Comparison of ENCODE assay signal across 8 cellular contexts in the genomic region with DNA sequence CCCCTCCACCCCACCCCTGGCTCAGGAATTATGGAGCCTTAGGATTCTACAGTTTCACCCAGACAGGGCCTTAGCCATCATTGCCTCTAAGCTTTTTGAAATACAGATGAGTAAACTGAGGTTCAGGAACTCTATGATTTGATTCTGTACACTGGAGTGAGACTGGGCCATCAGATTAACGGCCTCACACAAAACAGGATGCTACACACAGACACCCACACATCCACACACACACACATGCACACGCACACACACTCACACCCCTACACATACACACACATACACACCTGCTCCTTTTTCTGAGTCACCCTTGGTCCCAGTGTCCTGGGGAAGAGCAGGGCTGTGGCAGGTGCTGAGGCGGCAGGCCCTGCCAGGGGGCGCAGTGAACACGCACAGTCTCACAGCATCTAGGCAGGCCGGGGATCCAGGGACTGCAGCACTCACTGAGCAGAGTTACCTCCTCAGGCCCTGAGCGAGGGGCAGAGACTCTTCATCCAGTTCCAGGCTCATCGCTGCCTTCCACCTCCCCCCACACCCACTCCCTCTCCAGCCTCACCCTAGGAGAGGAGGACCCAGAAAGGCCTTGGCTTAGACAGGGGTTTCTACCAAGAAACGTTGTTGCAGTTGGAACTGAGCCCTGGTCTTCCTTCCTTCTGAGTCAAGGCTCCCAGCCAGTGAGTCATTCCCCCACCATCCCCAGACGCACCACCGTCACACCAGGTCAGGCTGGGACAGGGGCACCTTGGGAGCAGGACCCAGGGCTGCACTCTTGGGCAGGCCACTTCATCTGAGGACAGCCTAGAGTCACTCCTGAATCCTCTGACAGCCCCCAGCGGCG.
DNase-seq lines count a peak whose midpoint lies in the region; ATAC-seq, FAIRE-seq and TF ChIP-seq lines count a peak whose summit lies in the region.

No MANE protein-coding gene starts in this region.

- peak overlapping the region; percentile 100 for H3K56ac ChIP-seq in IMR-90 (ENCODE audit: extremely low read depth, insufficient read depth, low read length)

- TF ChIP-seq POLR2A in IMR-90 (IDR thresholded peaks at IDR 0.05; ENCODE audit: low read depth, low read length): peak; percentile 75
- no peak for TF ChIP-seq POLR2A in GM12892 (IDR thresholded peaks at IDR 0.05; ENCODE audit: low read depth, low read length)

- H4K8ac ChIP-seq in IMR-90 (ENCODE audit: low read depth in 2 of 2, low read length in 2 of 2): peak overlapping the region; percentile 99 to 100

- peaks cover 36% of the 10 kb centered on the region for H3K4me1 ChIP-seq in IMR-90 (ENCODE audit: control insufficient read depth, insufficient read depth, low read length)
- H3K4me1 ChIP-seq in small intestine (ENCODE audit: control insufficient read depth in 2 of 2, insufficient read depth in 1 of 2, low read depth in 1 of 2, low read length in 1 of 2): no peaks in the 10 kb centered on the region

- peaks cover 3% of the 10 kb centered on the region; the same call in 1 of the 2 replicates for H4K20me1 ChIP-seq in IMR-90 (ENCODE audit: insufficient read depth, low read length)

- H4K5ac ChIP-seq in IMR-90 (ENCODE audit: low read depth, low read length): peak overlapping the region; percentile 82

- peak overlapping the region; percentile 89 for H3K18ac ChIP-seq in IMR-90 (ENCODE audit: low read depth, low read length)

- peak overlapping the region; percentile 16; the same call in 1 of the 2 replicates for H3K4me3 ChIP-seq in IMR-90 (ENCODE audit: insufficient read depth, low read depth, low read length)
- no peak overlapping the region for H3K4me3 ChIP-seq in small intestine (ENCODE audit: low read depth in 1 of 2, low read length in 2 of 2)

- no TSS peak for BruUV-seq in IMR-90 (replicated peaks; lab: Mats Ljungman, UMichigan)

- H2AFZ ChIP-seq in IMR-90 (replicated peaks; ENCODE audit: low read length, poor library complexity): peak overlapping the region; percentile 88

- intact Hi-C loops in IMR-90 (cut with micrococcal nuclease) (loop anchor here (1.0 to 5.0 kb wide), 12 partner anchors 32 to 675 kb away; a partner anchor contains a TSS), left ventricle myocardium superior (cut with micrococcal nuclease) (loop anchor here (10.0 kb wide), 1 partner anchor 363 kb away; no protein-coding TSS in a partner anchor)

- peak overlapping the region; percentile 100 for H4K91ac ChIP-seq in IMR-90 (ENCODE audit: insufficient read depth, low read depth, low read length)

- peak overlapping the region; percentile 100 for H2BK20ac ChIP-seq in IMR-90 (ENCODE audit: low read depth, low read length)

- dilution Hi-C loops in IMR-90 (cut with HindIII; ENCODE audit: low sequenced_read_pairs, unreplicated experiment): no loop called here

- no peaks in the 10 kb centered on the region for H3K27me3 ChIP-seq in IMR-90 (ENCODE audit: control insufficient read depth, insufficient read depth, low read length)
- H3K27me3 ChIP-seq in small intestine (ENCODE audit: control insufficient read depth in 2 of 2, insufficient read depth in 2 of 2, low read length in 2 of 2): no peaks in the 10 kb centered on the region

- peak overlapping the region; percentile 100 for H2AK5ac ChIP-seq in IMR-90 (ENCODE audit: low read depth, low read length)

- peak overlapping the region; percentile 100 for H3K14ac ChIP-seq in IMR-90 (replicated peaks; ENCODE audit: low read depth, low read length)

- in situ Hi-C loops in IMR-90 (cut with MboI; ENCODE audit: low sequenced_read_pairs): loop anchor here (25.0 kb wide), 1 partner anchor 1250 kb away; no protein-coding TSS in a partner anchor

- DNase-seq in D721Med (ENCODE audit: insufficient read length, low spot score): no peak
- DNase-seq in IMR-90: peak; percentile 99
- DNase-seq in UCSD-AML1 (lab: John Stamatoyannopoulos, UW; ENCODE audit: unreplicated experiment): peak; percentile 68
- peak; percentile 55 for DNase-seq in left ventricle myocardium superior
- DNase-seq in small intestine: peak; percentile 33
- DNase-seq in GM12892 (ENCODE audit: insufficient read length): no peak

- POLR2A ChIA-PET in IMR-90 (lab: Charles Lee; ENCODE audit: unreplicated experiment): interaction anchor here (0.6 to 1.6 kb wide), 7 partner anchors 29 to 465 kb away, joined by 3 to 9 read pairs (median 3); a partner anchor contains a TSS

- FAIRE-seq in D721Med (lab: Jason Lieb, UNC) (no peak), small intestine (lab: Jason Lieb, UNC) (no peak), GM12892 (lab: Jason Lieb, UNC) (no peak)

- H3K4me2 ChIP-seq in IMR-90 (ENCODE audit: low read depth, low read length): peak overlapping the region; percentile 60

- peaks cover 16 to 45% of the 10 kb centered on the region in 2 experiments for H3K79me1 ChIP-seq in IMR-90 (ENCODE audit: low read depth in 1 of 2, low read length in 2 of 2)

- H2BK15ac ChIP-seq in IMR-90 (ENCODE audit: low read depth, low read length): peak overlapping the region; percentile 99

- 0% methylated on average over 1 of the region's 13 CpGs; no CpG with 5 or more reads in 1 of the 2 experiments for WGBS in IMR-90 (ENCODE audit: extremely low coverage in 2 of 2, insufficient read length in 1 of 2), 2 experiments
- 50 to 71% (median 67%) methylated on average over 13 of the region's 13 CpGs for WGBS in small intestine, 3 donors

- H3K9me1 ChIP-seq in IMR-90 (ENCODE audit: insufficient read depth, low read length): peaks cover 26% of the 10 kb centered on the region

- peak overlapping the region; percentile 99 for H2AK9ac ChIP-seq in IMR-90 (replicated peaks; ENCODE audit: low read depth, low read length, poor library complexity)

- H3K4ac ChIP-seq in IMR-90 (ENCODE audit: low read depth, low read length): peak overlapping the region; percentile 100

- H3K23ac ChIP-seq in IMR-90 (ENCODE audit: low read depth, low read length): peak overlapping the region; percentile 100

- H3K27ac ChIP-seq in IMR-90 (ENCODE audit: insufficient read depth, low read length): peak overlapping the region; percentile 97
- peak overlapping the region in 1 of 2 donors; percentile 73 for H3K27ac ChIP-seq in small intestine (ENCODE audit: low read depth in 1 of 2, low read length in 1 of 2)

- peak overlapping the region; percentile 100 for H2BK5ac ChIP-seq in IMR-90 (ENCODE audit: low read depth, low read length, poor library complexity, severe bottlenecking)

- H3K9ac ChIP-seq in IMR-90 (ENCODE audit: low read depth, low read length): peak overlapping the region; percentile 93

- H2BK120ac ChIP-seq in IMR-90 (ENCODE audit: low read depth, low read length): peak overlapping the region; percentile 100

- TF ChIP-seq CTCF in D721Med (IDR thresholded peaks at IDR 0.05; ENCODE audit: insufficient read depth, missing control alignments): peak; percentile 28
- peak; percentile 60 for TF ChIP-seq CTCF in IMR-90 (conservative IDR thresholded peaks at IDR 0.05; ENCODE audit: low read depth, low read length)

- ATAC-seq in IMR-90 (ENCODE audit: low read depth) (peak; percentile 44), left ventricle myocardium superior (peak; percentile 60), HG03039 (IDR thresholded peaks at IDR 0.05; ENCODE audit: unreplicated experiment) (no peak), HG02840 (IDR thresholded peaks at IDR 0.05; ENCODE audit: low FRiP score, unreplicated experiment) (no peak)

- H3K9me3 ChIP-seq in IMR-90 (ENCODE audit: control insufficient read depth, insufficient read depth, low read length) (no peaks in the 10 kb centered on the region), small intestine (ENCODE audit: control insufficient read depth, low read depth) (no peaks in the 10 kb centered on the region)

- peak; percentile 43 for TF ChIP-seq RAD21 in IMR-90 (IDR thresholded peaks at IDR 0.05; ENCODE audit: low read length)

- H3K36me3 ChIP-seq in IMR-90 (ENCODE audit: control insufficient read depth, insufficient read depth, low read length): no peaks in the 10 kb centered on the region
- no peaks in the 10 kb centered on the region for H3K36me3 ChIP-seq in small intestine (ENCODE audit: control insufficient read depth in 2 of 2, insufficient read depth in 2 of 2, low read length in 2 of 2)

- CTCF ChIA-PET in IMR-90 (lab: Yijun Ruan, JAX): interaction anchor here (0.6 to 2.8 kb wide), 12 partner anchors 14 to 605 kb away, joined by 3 to 19 read pairs (median 6); no protein-coding TSS in a partner anchor

TF ChIP-seq in IMR-90, 13 proteins besides CTCF, POLR2A, EP300 and RAD21:
- peak; percentile 14; the same call in 1 of the 2 replicates for TF ChIP-seq MAFK (IDR thresholded peaks at IDR 0.05; ENCODE audit: low read depth, low read length)
- TF ChIP-seq FOS (IDR thresholded peaks at IDR 0.05; ENCODE audit: low read depth, low read length): peak; percentile 97
- no peak; the same call in none of the 2 replicates for TF ChIP-seq MAZ (IDR thresholded peaks at IDR 0.05; ENCODE audit: borderline replicate concordance, low read depth, low read length)
- TF ChIP-seq MXI1 (IDR thresholded peaks at IDR 0.05; ENCODE audit: borderline replicate concordance, low read depth, low read length): no peak
- peak; percentile 95 for TF ChIP-seq CHD1 (IDR thresholded peaks at IDR 0.05; ENCODE audit: low read depth, low read length)
- no peak for TF ChIP-seq SMC3 (IDR thresholded peaks at IDR 0.05; ENCODE audit: low read depth, low read length)
- TF ChIP-seq RCOR1 (IDR thresholded peaks at IDR 0.05; ENCODE audit: insufficient replicate concordance, low read length): peak; percentile 60

Comparison
In these comparisons a context has a peak if more than half of its experiments do, and no peak if none do; other contexts are left out.
1. DNase-seq: peak in IMR-90 (single experiment), UCSD-AML1 (single experiment), left ventricle myocardium superior (single experiment) and small intestine (single experiment); none in D721Med (single experiment) and GM12892 (single experiment).
2. ATAC-seq: peak in IMR-90 (single experiment) and left ventricle myocardium superior (single experiment); none in HG03039 (single experiment) and HG02840 (single experiment).